In genomic region chr22:48929276-48929790, GRCh38 we compare ENCODE assay signal across 14 cellular contexts.
"Had no signal": no experiment of that assay in that cellular context is flagged by ENCODE, and none has a peak within 500 bp of the region (broad histone marks: within the 10 kb centered on the region; RNA-seq: fewer than 3 reads in every experiment).

No MANE protein-coding gene starts in this region.

- H3K36me3 ChIP-seq: gastrocnemius medialis, heart right ventricle, left ventricle myocardium inferior, thoracic aorta, vagina had no signal

- H3K4me3 ChIP-seq: gastrocnemius medialis, heart right ventricle, left ventricle myocardium inferior, thoracic aorta, vagina had no signal

- DNase-seq: activated CD4-positive, alpha-beta T cell treated with anti-CD3 and anti-CD28 coated beads, Interleukin-2, amount 50 U/mL, for 4 hours; activated naive CD4-positive, alpha-beta T cell treated with anti-CD3 and anti-CD28 coated beads, Interleukin-2, amount 10 ng/mL, durations not matched to agents 7 days and 5 days; cortex of kidney; effector memory CD4-positive, alpha-beta T cell; gastrocnemius medialis; heart right ventricle; left ventricle myocardium inferior; natural killer cell; nucleus accumbens; stimulated activated CD4-positive, alpha-beta T cell treated with anti-CD3 and anti-CD28 coated beads, Interleukin-4, amount 100 ng/mL, for 4 hours; stimulated activated naive CD8-positive, alpha-beta T cell treated with anti-CD3 and anti-CD28 coated beads, Interleukin-15, amount 100 ng/mL, for 72 hours had no signal

- H3K9me3 ChIP-seq: thoracic aorta, vagina had no signal

- H3K27ac ChIP-seq: gastrocnemius medialis, heart right ventricle, left ventricle myocardium inferior, thoracic aorta, vagina had no signal

- ATAC-seq: activated CD4-positive, CD25-positive, alpha-beta regulatory T cell treated with anti-CD3 and anti-CD28 coated beads, Interleukin-2, amount 50 U/mL, for 24 hours; gastrocnemius medialis; heart right ventricle; natural killer cell; stimulated activated naive CD8-positive, alpha-beta T cell treated with anti-CD3 and anti-CD28 coated beads, Interleukin-15, amount 100 ng/mL, for 72 hours had no signal

- H3K27me3 ChIP-seq: gastrocnemius medialis, vagina had no signal

- H3K4me1 ChIP-seq: gastrocnemius medialis, heart right ventricle, left ventricle myocardium inferior, vagina had no signal
